15 cellular contexts compared by ENCODE assay signal in genomic region chr12:50662121-50662480, GRCh38.
"Had no signal": no experiment of that assay in that cellular context is flagged by ENCODE, and none has a peak within 500 bp of the region (broad histone marks: within the 10 kb centered on the region; RNA-seq: fewer than 3 reads in every experiment).

No MANE protein-coding gene starts in this region.

- H3K36me3 ChIP-seq: breast epithelium had no signal

- H3K4me1 ChIP-seq: breast epithelium, sigmoid colon, vagina had no signal

- H3K27ac Mint-ChIP-seq: activated CD8-positive, alpha-beta T cell treated with anti-CD3 and anti-CD28 coated beads, Interleukin-2, amount 10 ng/mL, durations not matched to agents 7 days and 5 days; activated naive CD8-positive, alpha-beta T cell; WTC11 had no signal

- H3K4me3 ChIP-seq: breast epithelium, esophagus muscularis mucosa, sigmoid colon, transverse colon, vagina had no signal

- H3K27me3 ChIP-seq: breast epithelium, esophagus muscularis mucosa, sigmoid colon, transverse colon, vagina had no signal

- H3K27me3 Mint-ChIP-seq: activated naive CD8-positive, alpha-beta T cell had no signal

- H3K9me3 Mint-ChIP-seq: WTC11 had no signal

- H3K4me3 Mint-ChIP-seq: activated CD8-positive, alpha-beta T cell treated with anti-CD3 and anti-CD28 coated beads, Interleukin-2, amount 10 ng/mL, durations not matched to agents 7 days and 5 days; activated naive CD8-positive, alpha-beta T cell; WTC11 had no signal

- DNase-seq: activated CD4-positive, alpha-beta T cell treated with anti-CD3 and anti-CD28 coated beads for 4 hours; activated CD8-positive, alpha-beta memory T cell treated with anti-CD3 and anti-CD28 coated beads, Interleukin-2, amount 50 U/mL, for 4 hours; activated CD8-positive, alpha-beta T cell treated with anti-CD3 and anti-CD28 coated beads, Interleukin-2, amount 10 ng/mL, durations not matched to agents 7 days and 5 days; activated effector memory CD4-positive, alpha-beta T cell treated with anti-CD3 and anti-CD28 coated beads, Interleukin-2, amount 50 U/mL, for 16 hours; activated T-cell treated with anti-CD3 and anti-CD28 coated beads, Interleukin-2, amount 50 U/mL, for 48 hours; kidney glomerular epithelial cell; mesendoderm; sigmoid colon; stimulated activated CD4-positive, alpha-beta T cell treated with anti-CD3 and anti-CD28 coated beads, Interleukin-2, amount 100 ng/mL, for 24 hours; transverse colon had no signal

- H3K9me3 ChIP-seq: breast epithelium, esophagus muscularis mucosa, sigmoid colon, transverse colon, vagina had no signal

- ATAC-seq: activated CD8-positive, alpha-beta T cell treated with anti-CD3 and anti-CD28 coated beads, Interleukin-2, amount 10 ng/mL, durations not matched to agents 7 days and 5 days; WTC11 had no signal
